ENCODE assay signal across 5 cellular contexts in genomic region chr7:124690840-124691239, GRCh38.
"Had no signal": no experiment of that assay in that cellular context is flagged by ENCODE, and none has a peak within 500 bp of the region (broad histone marks: within the 10 kb centered on the region; RNA-seq: fewer than 3 reads in every experiment).

No MANE protein-coding gene starts in this region.

- H3K4me3 ChIP-seq: K562 had no signal

- H3K27ac ChIP-seq: HL-60 had no signal

- H3K4me3 Mint-ChIP-seq: IgD-negative memory B cell had no signal

- DNase-seq: IMR-90 had no signal

- H3K27ac Mint-ChIP-seq: IgD-negative memory B cell had no signal

- ATAC-seq: HepG2, K562 had no signal

- H3K27me3 Mint-ChIP-seq: IgD-negative memory B cell had no signal

- H3K4me1 Mint-ChIP-seq: IgD-negative memory B cell had no signal

- H3K36me3 Mint-ChIP-seq: IgD-negative memory B cell had no signal
